ENCODE assay signal across 20 cellular contexts in the genomic region with DNA sequence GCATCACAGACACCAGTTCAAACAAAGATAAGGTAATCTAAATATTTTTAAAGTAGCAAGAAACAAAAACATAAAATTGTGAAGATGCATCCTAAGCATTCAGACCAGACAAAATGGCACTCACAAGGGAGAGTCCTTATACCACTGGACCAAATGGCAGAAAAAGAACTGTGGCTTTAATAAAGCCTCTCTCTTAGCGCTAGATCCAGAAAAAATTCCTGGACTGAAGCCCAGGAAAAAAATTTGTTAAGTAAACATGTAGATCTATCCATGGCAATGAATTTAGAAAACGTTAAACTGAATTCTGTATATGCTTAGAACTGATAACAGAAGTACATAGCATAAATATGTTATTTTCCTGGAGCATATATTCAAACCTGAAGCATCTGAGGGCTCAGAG. TPM values are rescaled to one million over a fixed set of nuclear protein-coding genes. Genes with fewer than 3 reads are reported as not detected.
DNase-seq lines count a peak whose midpoint lies in the region.
"Had no signal": no experiment of that assay in that cellular context is flagged by ENCODE, and none has a peak within 500 bp of the region (broad histone marks: within the 10 kb centered on the region; RNA-seq: fewer than 3 reads in every experiment).

No MANE protein-coding gene starts in this region.

- peak; percentile 25 for DNase-seq in AG08396 (ENCODE audit: low spot score)
- DNase-seq in M059J (ENCODE audit: low read depth) = peak; percentile 66
- DNase-seq in astrocyte of the hippocampus (ENCODE audit: low read depth, low spot score) = peak; percentile 46
- DNase-seq in left kidney (ENCODE audit: low read depth, low spot score) = peak; percentile 21
- no peak for DNase-seq in activated CD4-positive, alpha-beta T cell treated with anti-CD3 and anti-CD28 coated beads for 4 hours
- DNase-seq in central memory CD4-positive, alpha-beta T cell = no peak
- no peak for DNase-seq in activated effector memory CD4-positive, alpha-beta T cell treated with Interleukin-2 at 50 U/mL for 16 hours
- no peak for DNase-seq in D341Med (ENCODE audit: low spot score)
- DNase-seq: activated CD4-positive, alpha-beta T cell treated with anti-CD3 and anti-CD28 coated beads, Interleukin-2, amount 50 U/mL, for 4 hours; activated naive CD4-positive, alpha-beta T cell treated with anti-CD3 and anti-CD28 coated beads, Interleukin-2, amount 10 ng/mL, durations not matched to agents 7 days and 5 days; body of pancreas; cortex of kidney; KBM-7; left colon; NCI-H2107; NCI-H748 treated with DMSO at 0.1 percent for 48 hours; OCI-M1; SIG-M5; stimulated activated CD4-positive, alpha-beta T cell treated with anti-CD3 and anti-CD28 coated beads, Interleukin-15, amount 100 ng/mL, for 24 hours had no signal

RNA-seq across cellular contexts. Expression of gene CD59, which starts 11.7 kb away (rescaled TPM):
- total RNA-seq in M059J (2014; rRNA removed; shearing (Covaris generic)) = 611 and 742 TPM in 2 replicates

RNA-seq across cellular contexts. Expression of gene FBXO3, which starts 26.4 kb away (rescaled TPM):
- 46.1 and 63.7 TPM in 2 replicates for total RNA-seq in M059J (2014; rRNA removed; shearing (Covaris generic))

RNA-seq across cellular contexts. Expression of gene C11orf91, which starts 47.3 kb away (rescaled TPM):
- not detected in 2 replicates for total RNA-seq in M059J (2014; rRNA removed; shearing (Covaris generic))
- total RNA-seq: body of pancreas, Daoy, left colon had no signal

Comparison
In these comparisons a context has a peak if more than half of its experiments do, and no peak if none do; other contexts are left out.
1. DNase-seq: peak in AG08396 (single experiment), M059J (single experiment), astrocyte of the hippocampus (single experiment) and left kidney (single experiment); none in activated CD4-positive, alpha-beta T cell treated with anti-CD3 and anti-CD28 coated beads for 4 hours (0 of 2), central memory CD4-positive, alpha-beta T cell (single experiment), activated effector memory CD4-positive, alpha-beta T cell treated with Interleukin-2 at 50 U/mL for 16 hours (single experiment) and D341Med (single experiment).